ENCODE assay signal across 12 cellular contexts in the genomic region with DNA sequence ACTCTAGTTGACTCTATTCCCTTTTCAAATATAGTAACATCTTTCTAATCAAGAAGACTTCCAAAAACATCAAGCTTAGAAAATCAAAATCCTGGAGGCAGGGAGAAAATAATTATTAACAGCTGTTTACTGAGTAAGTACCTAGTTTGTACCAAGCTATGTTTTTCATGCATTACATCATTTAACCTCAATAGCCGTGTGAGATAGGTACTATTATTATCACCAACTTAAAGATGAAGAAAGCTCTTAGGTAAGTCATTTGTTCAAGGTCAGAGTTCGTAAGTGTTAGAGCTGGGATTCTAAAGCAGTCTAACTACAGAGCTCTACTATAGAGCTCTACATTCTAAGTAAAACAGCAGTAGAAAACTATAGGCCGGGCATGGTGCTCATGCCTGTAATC. TPM values are rescaled to one million over a fixed set of nuclear protein-coding genes. Genes with fewer than 3 reads are reported as not detected.
DNase-seq lines count a peak whose midpoint lies in the region; ATAC-seq and TF ChIP-seq lines count a peak whose summit lies in the region.
"Had no signal": no experiment of that assay in that cellular context is flagged by ENCODE, and none has a peak within 500 bp of the region (broad histone marks: within the 10 kb centered on the region; RNA-seq: fewer than 3 reads in every experiment).

No MANE protein-coding gene starts in this region.

- no peak overlapping the region for H3K27ac Mint-ChIP-seq in activated B cell treated with CpG ODN at 0.5 μM for 24 hours
- no peak overlapping the region for H3K27ac Mint-ChIP-seq in stimulated activated effector memory CD8-positive, alpha-beta T cell treated with anti-CD3 and anti-CD28 coated beads, Interleukin-12 subunit alpha, Interleukin-12 subunit beta, amount 100 ng/mL, for 72 hours

- no peak overlapping the region for H3K4me3 ChIP-seq in H7 (ENCODE audit: insufficient read depth, low read depth, low read length)
- H3K4me3 ChIP-seq: transverse colon had no signal

- no peaks in the 10 kb centered on the region for H3K9me3 Mint-ChIP-seq in activated T-cell treated with anti-CD3 and anti-CD28 coated beads, Interleukin-2, amount 50 U/mL, for 4 hours
- H3K9me3 Mint-ChIP-seq in activated B cell treated with CpG ODN at 0.5 μM for 24 hours: peaks cover 3% of the 10 kb centered on the region
- H3K9me3 Mint-ChIP-seq in stimulated activated effector memory CD8-positive, alpha-beta T cell treated with anti-CD3 and anti-CD28 coated beads, Interleukin-12 subunit alpha, Interleukin-12 subunit beta, amount 100 ng/mL, for 72 hours: no peaks in the 10 kb centered on the region

- peaks cover 69% of the 10 kb centered on the region for H3K4me1 Mint-ChIP-seq in activated T-cell treated with anti-CD3 and anti-CD28 coated beads, Interleukin-2, amount 50 U/mL, for 4 hours (ENCODE audit: low read depth)
- H3K4me1 Mint-ChIP-seq in activated B cell treated with CpG ODN at 0.5 μM for 24 hours: peaks cover 67% of the 10 kb centered on the region
- peaks cover 66% of the 10 kb centered on the region for H3K4me1 Mint-ChIP-seq in stimulated activated effector memory CD8-positive, alpha-beta T cell treated with anti-CD3 and anti-CD28 coated beads, Interleukin-12 subunit alpha, Interleukin-12 subunit beta, amount 100 ng/mL, for 72 hours

- POLR2A ChIA-PET in activated B cell treated with CpG ODN at 0.5 μM for 24 hours (lab: Charles Lee): interaction anchor here (1.5 kb wide), 1 partner anchor 43 kb away, joined by 7 read pairs; no protein-coding TSS in a partner anchor

- CTCF ChIA-PET in activated B cell treated with CpG ODN at 0.5 μM for 24 hours (lab: Charles Lee): no interaction called here

- no peaks in the 10 kb centered on the region for H3K27me3 ChIP-seq in H7 (ENCODE audit: control insufficient read depth, insufficient read depth, low read length)
- H3K27me3 ChIP-seq: transverse colon had no signal

- intact Hi-C loops in activated B cell treated with CpG ODN at 0.5 μM for 24 hours (cut with micrococcal nuclease): loop anchor here (1.0 kb wide), 1 partner anchor 19 kb away; no protein-coding TSS in a partner anchor

- TF ChIP-seq CTCF in activated B cell treated with CpG ODN at 0.5 μM for 24 hours (IDR thresholded peaks at IDR 0.05): no peak

- no peaks in the 10 kb centered on the region for H3K27me3 Mint-ChIP-seq in activated T-cell treated with anti-CD3 and anti-CD28 coated beads, Interleukin-2, amount 50 U/mL, for 4 hours (ENCODE audit: low read depth)
- no peaks in the 10 kb centered on the region for H3K27me3 Mint-ChIP-seq in activated B cell treated with CpG ODN at 0.5 μM for 24 hours

- H3K4me3 Mint-ChIP-seq in activated T-cell treated with anti-CD3 and anti-CD28 coated beads, Interleukin-2, amount 50 U/mL, for 4 hours: peak overlapping the region; percentile 4
- H3K4me3 Mint-ChIP-seq in activated B cell treated with CpG ODN at 0.5 μM for 24 hours: peak overlapping the region; percentile 3
- H3K4me3 Mint-ChIP-seq in stimulated activated effector memory CD8-positive, alpha-beta T cell treated with anti-CD3 and anti-CD28 coated beads, Interleukin-12 subunit alpha, Interleukin-12 subunit beta, amount 100 ng/mL, for 72 hours: peak overlapping the region; percentile 12

- DNase-seq in activated T-cell treated with anti-CD3 and anti-CD28 coated beads, Interleukin-2, amount 50 U/mL, for 4 hours: no peak
- DNase-seq in activated T-cell treated with anti-CD3 and anti-CD28 coated beads for 4 hours: no peak
- DNase-seq in activated B cell treated with CpG ODN at 0.5 μM for 24 hours: no peak
- no peak for DNase-seq in stimulated activated effector memory CD8-positive, alpha-beta T cell treated with anti-CD3 and anti-CD28 coated beads, Interleukin-12 subunit alpha, Interleukin-12 subunit beta, amount 100 ng/mL, for 72 hours (ENCODE audit: low spot score in 2 of 2)
- no peak for DNase-seq in stimulated activated CD4-positive, alpha-beta T cell treated with anti-CD3 and anti-CD28 coated beads, Interleukin-2, amount 100 ng/mL, for 48 hours
- no peak for DNase-seq in H7
- DNase-seq: left ventricle myocardium superior, NCI-H2029 treated with DMSO at 0.1 percent for 48 hours, PC-3, transverse colon had no signal

- peaks cover 20% of the 10 kb centered on the region for H3K36me3 Mint-ChIP-seq in activated T-cell treated with anti-CD3 and anti-CD28 coated beads, Interleukin-2, amount 50 U/mL, for 4 hours (ENCODE audit: insufficient read depth)
- peaks cover 6% of the 10 kb centered on the region for H3K36me3 Mint-ChIP-seq in activated B cell treated with CpG ODN at 0.5 μM for 24 hours (ENCODE audit: low read depth)
- no peaks in the 10 kb centered on the region for H3K36me3 Mint-ChIP-seq in stimulated activated effector memory CD8-positive, alpha-beta T cell treated with anti-CD3 and anti-CD28 coated beads, Interleukin-12 subunit alpha, Interleukin-12 subunit beta, amount 100 ng/mL, for 72 hours

- ATAC-seq in activated T-cell treated with anti-CD3 and anti-CD28 coated beads, Interleukin-2, amount 50 U/mL, for 4 hours: no peak
- ATAC-seq in HG02884 (IDR thresholded peaks at IDR 0.05; ENCODE audit: unreplicated experiment): peak; percentile 34
- ATAC-seq in activated B cell treated with CpG ODN at 0.5 μM for 24 hours (ENCODE audit: low read depth): no peak
- ATAC-seq in stimulated activated effector memory CD8-positive, alpha-beta T cell treated with anti-CD3 and anti-CD28 coated beads, Interleukin-12 subunit alpha, Interleukin-12 subunit beta, amount 100 ng/mL, for 72 hours: no peak
- ATAC-seq in GM18868 (IDR thresholded peaks at IDR 0.05; ENCODE audit: unreplicated experiment): no peak
- ATAC-seq: left ventricle myocardium superior, PC-3 had no signal

- no peaks in the 10 kb centered on the region for H3K36me3 ChIP-seq in H7 (replicated peaks; ENCODE audit: control insufficient read depth, insufficient read depth, low read length)
- H3K36me3 ChIP-seq: transverse colon had no signal

RNA-seq across cellular contexts. Expression of gene GSK3B, which starts 41.6 kb away (rescaled TPM):
- 10 to 100 TPM; 28.3 to 29.2 (median 28.5) TPM for total RNA-seq in activated T-cell treated with anti-CD3 and anti-CD28 coated beads, Interleukin-2, amount 50 U/mL, for 4 hours
- total RNA-seq in activated B cell treated with CpG ODN at 0.5 μM for 24 hours: 30.8 and 35.4 TPM in 2 replicates
- 34.0 and 40.1 TPM in 2 replicates for total RNA-seq in H7 (2014; rRNA removed; shearing (Covaris generic))
